11 cellular contexts compared by ENCODE assay signal in genomic region chr3:182967218-182968204, GRCh38. TPM values are rescaled to one million over a fixed set of nuclear protein-coding genes. Genes with fewer than 3 reads are reported as not detected.
A peak's percentile ranks its signal among the peaks of the same experiment; 100 is the strongest.
DNase-seq lines count a peak whose midpoint lies in the region; ATAC-seq and TF ChIP-seq lines count a peak whose summit lies in the region.
"Had no signal": no experiment of that assay in that cellular context is flagged by ENCODE, and none has a peak within 500 bp of the region (broad histone marks: within the 10 kb centered on the region; RNA-seq: fewer than 3 reads in every experiment).

No MANE protein-coding gene starts in this region.

- ATAC-seq in HG02885 (IDR thresholded peaks at IDR 0.05; ENCODE audit: poor library complexity, unreplicated experiment): peak; percentile 63
- peak; percentile 74 for ATAC-seq in T-helper 17 cell
- peak; percentile 62 for ATAC-seq in stimulated activated naive CD8-positive, alpha-beta T cell treated with anti-CD3 and anti-CD28 coated beads, Interleukin-15, Interleukin-2, amounts not matched to agents 100 U/mL and 50 U/mL, for 24 hours

- H3K27me3 ChIP-seq in Peyer's patch: no peaks in the 10 kb centered on the region

- no peak for DNase-seq in activated naive CD4-positive, alpha-beta T cell (lab: John Stamatoyannopoulos, UW)
- DNase-seq in T-helper 17 cell: no peak
- no peak for DNase-seq in stimulated activated naive CD8-positive, alpha-beta T cell treated with anti-CD3 and anti-CD28 coated beads, Interleukin-15, Interleukin-2, amounts not matched to agents 100 U/mL and 50 U/mL, for 24 hours
- no peak for DNase-seq in NCI-H1048 (lab: John Stamatoyannopoulos, UW)
- no peak for DNase-seq in Peyer's patch
- DNase-seq in NCI-H2081 treated with DMSO at 0.1 percent for 48 hours (lab: John Stamatoyannopoulos, UW): no peak
- DNase-seq: COR-L47, naive B cell, T-helper 9 cell had no signal

- H3K4me1 Mint-ChIP-seq in activated naive CD4-positive, alpha-beta T cell treated with anti-CD3 and anti-CD28 coated beads, Interleukin-2, amount 50 U/mL, for 24 hours: peaks cover 67% of the 10 kb centered on the region
- peaks cover 37% of the 10 kb centered on the region for H3K4me1 Mint-ChIP-seq in T-helper 17 cell

- no peak for TF ChIP-seq CTCF in Peyer's patch (IDR thresholded peaks at IDR 0.05)

- H3K27ac Mint-ChIP-seq in activated naive CD4-positive, alpha-beta T cell treated with anti-CD3 and anti-CD28 coated beads, Interleukin-2, amount 50 U/mL, for 24 hours: peak overlapping the region; percentile 73
- peak overlapping the region; percentile 91 for H3K27ac Mint-ChIP-seq in T-helper 17 cell

- peak overlapping the region; percentile 74 for H3K4me3 Mint-ChIP-seq in activated naive CD4-positive, alpha-beta T cell treated with anti-CD3 and anti-CD28 coated beads, Interleukin-2, amount 50 U/mL, for 24 hours
- peak overlapping the region; percentile 78 for H3K4me3 Mint-ChIP-seq in T-helper 17 cell

- H3K9me3 ChIP-seq in T-helper 17 cell (ENCODE audit: control insufficient read depth, low read length, poor library complexity, severe bottlenecking) (no peaks in the 10 kb centered on the region), Peyer's patch (no peaks in the 10 kb centered on the region)

- no peaks in the 10 kb centered on the region for H3K36me3 ChIP-seq in Peyer's patch

- no peaks in the 10 kb centered on the region for H3K27me3 Mint-ChIP-seq in activated naive CD4-positive, alpha-beta T cell treated with anti-CD3 and anti-CD28 coated beads, Interleukin-2, amount 50 U/mL, for 24 hours
- no peaks in the 10 kb centered on the region for H3K27me3 Mint-ChIP-seq in T-helper 17 cell
- H3K27me3 Mint-ChIP-seq: naive B cell had no signal

- TF ChIP-seq POLR2A in Peyer's patch (IDR thresholded peaks at IDR 0.05): no peak

- no peak overlapping the region for H3K4me3 ChIP-seq in Peyer's patch

- H3K27ac ChIP-seq in Peyer's patch: no peak overlapping the region

- H3K9me3 Mint-ChIP-seq in activated naive CD4-positive, alpha-beta T cell treated with anti-CD3 and anti-CD28 coated beads, Interleukin-2, amount 50 U/mL, for 24 hours: no peaks in the 10 kb centered on the region
- H3K9me3 Mint-ChIP-seq: naive B cell had no signal

- H3K36me3 Mint-ChIP-seq in activated naive CD4-positive, alpha-beta T cell treated with anti-CD3 and anti-CD28 coated beads, Interleukin-2, amount 50 U/mL, for 24 hours: peaks cover 8% of the 10 kb centered on the region
- H3K36me3 Mint-ChIP-seq in T-helper 17 cell (ENCODE audit: low read depth): peaks cover under 1% of the 10 kb centered on the region
- H3K36me3 Mint-ChIP-seq: naive B cell had no signal

- H3K4me1 ChIP-seq in Peyer's patch: peaks cover 0 to 33% (median 0%) of the 10 kb centered on the region in 4 donors

RNA-seq across cellular contexts. Expression of gene DCUN1D1, which starts 12.8 kb away (rescaled TPM):
- total RNA-seq in T-helper 17 cell: 10 to 100 TPM; 32.7 to 51.5 TPM
- total RNA-seq in Peyer's patch: 10 to 100 TPM; 11.2 to 27.2 (median 19.9) TPM
